In the genomic region with DNA sequence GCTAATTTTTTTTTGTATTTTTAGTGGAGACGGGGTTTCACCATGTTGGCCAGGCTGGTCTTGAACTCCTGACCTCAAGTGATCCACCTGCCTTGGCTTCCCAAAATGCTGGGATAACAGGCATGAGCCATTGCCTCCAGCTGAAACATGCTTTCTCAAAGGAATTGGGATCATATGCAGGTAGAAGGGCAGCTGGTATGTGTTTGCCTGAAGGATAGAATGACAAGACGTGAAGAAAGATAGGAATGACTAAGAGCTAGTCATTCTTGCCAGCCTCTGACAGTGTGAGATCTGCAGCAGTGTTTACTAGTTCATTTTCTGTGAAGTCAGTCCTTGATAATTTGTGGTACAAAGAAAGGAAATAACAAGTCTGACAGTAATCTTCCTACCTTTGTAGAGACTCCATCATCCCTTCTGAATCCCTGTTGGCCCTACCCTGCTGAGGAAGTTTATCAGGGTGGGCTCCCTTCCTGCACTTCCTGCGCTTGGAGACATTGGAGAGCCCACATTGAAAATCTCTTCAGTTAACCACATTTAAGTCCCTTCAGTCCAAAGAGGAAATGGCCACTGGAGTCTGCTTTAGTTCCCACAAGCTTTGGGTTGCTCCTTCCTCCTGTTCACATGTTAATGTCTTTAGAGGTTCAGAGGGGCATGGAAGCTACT, we compare ENCODE assay signal across 8 cellular contexts. TPM values are rescaled to one million over a fixed set of nuclear protein-coding genes. Genes with fewer than 3 reads are reported as not detected.
DNase-seq lines count a peak whose midpoint lies in the region; ATAC-seq and TF ChIP-seq lines count a peak whose summit lies in the region.

No MANE protein-coding gene starts in this region.

- H3K4me1 Mint-ChIP-seq in activated naive CD4-positive, alpha-beta T cell treated with anti-CD3 and anti-CD28 coated beads, Interleukin-2, amount 50 U/mL, for 24 hours: peaks cover 61% of the 10 kb centered on the region

- H3K36me3 ChIP-seq in thoracic aorta: peaks cover 12% of the 10 kb centered on the region

- H3K27ac Mint-ChIP-seq in activated naive CD4-positive, alpha-beta T cell treated with anti-CD3 and anti-CD28 coated beads, Interleukin-2, amount 50 U/mL, for 24 hours: peak overlapping the region; percentile 96

- H3K9me3 ChIP-seq in right cardiac atrium (ENCODE audit: control insufficient read depth, low read length) (no peaks in the 10 kb centered on the region), thoracic aorta (no peaks in the 10 kb centered on the region)

- peak; percentile 50 to 81 for ATAC-seq in right cardiac atrium
- ATAC-seq in thoracic aorta (ENCODE audit: insufficient number of reproducible peaks, low FRiP score, low read depth): no peak
- no peak for ATAC-seq in GM21576 (IDR thresholded peaks at IDR 0.05; ENCODE audit: unreplicated experiment)

- peak overlapping the region; percentile 91 for H3K4me3 Mint-ChIP-seq in activated naive CD4-positive, alpha-beta T cell treated with anti-CD3 and anti-CD28 coated beads, Interleukin-2, amount 50 U/mL, for 24 hours

- H3K27ac ChIP-seq in right cardiac atrium (ENCODE audit: low read length) (peak overlapping the region; percentile 91), thoracic aorta (peak overlapping the region in 1 of 2 donors; percentile 62)

- no peak overlapping the region for H3K4me3 ChIP-seq in right cardiac atrium (ENCODE audit: low read length)
- peak overlapping the region; percentile 22 for H3K4me3 ChIP-seq in thoracic aorta

- H3K36me3 Mint-ChIP-seq in activated naive CD4-positive, alpha-beta T cell treated with anti-CD3 and anti-CD28 coated beads, Interleukin-2, amount 50 U/mL, for 24 hours: peaks cover 40% of the 10 kb centered on the region

- no peaks in the 10 kb centered on the region for H3K9me3 Mint-ChIP-seq in activated naive CD4-positive, alpha-beta T cell treated with anti-CD3 and anti-CD28 coated beads, Interleukin-2, amount 50 U/mL, for 24 hours

- H3K4me1 ChIP-seq in right cardiac atrium (ENCODE audit: control insufficient read depth, insufficient read depth, low read length) (peaks cover 32% of the 10 kb centered on the region), thoracic aorta (ENCODE audit: control insufficient read depth in 1 of 2, low read depth in 2 of 2) (peaks cover 63 to 74% of the 10 kb centered on the region in 2 donors)

- no peaks in the 10 kb centered on the region for H3K27me3 Mint-ChIP-seq in activated naive CD4-positive, alpha-beta T cell treated with anti-CD3 and anti-CD28 coated beads, Interleukin-2, amount 50 U/mL, for 24 hours

- 49% methylated on average over 3 of the region's 3 CpGs for WGBS in right cardiac atrium

- no peak for TF ChIP-seq CTCF in thoracic aorta (IDR thresholded peaks at IDR 0.05)

- H3K27me3 ChIP-seq in right cardiac atrium (ENCODE audit: control insufficient read depth, insufficient read depth): no peaks in the 10 kb centered on the region
- H3K27me3 ChIP-seq in thoracic aorta (replicated peaks; ENCODE audit: insufficient read depth): no peaks in the 10 kb centered on the region

- in situ Hi-C loops in KBM-7 (cut with MboI; ENCODE audit: low pct_unique_long_range_greater_than_20kb, low sequenced_read_pairs): no loop called here

- intact Hi-C loops in right cardiac atrium (cut with DNase I): no loop called here

- DNase-seq in Daoy (ENCODE audit: low read depth) (peak; percentile 83), KBM-7 (peak; percentile 32), right cardiac atrium (peak in 2 of 3 donors; percentile 23 to 66), thoracic aorta (ENCODE audit: low spot score) (no peak), SW480 (ENCODE audit: low spot score) (no peak), NK-92 (lab: John Stamatoyannopoulos, UW; ENCODE audit: unreplicated experiment) (no peak)

RNA-seq across cellular contexts. Expression of gene CFLAR, which starts 14.7 kb away (rescaled TPM):
- total RNA-seq in Daoy (2014; rRNA removed; shearing (Covaris generic)): 25.1 and 26.3 TPM in 2 replicates
- total RNA-seq in right cardiac atrium (100 to 1,000 TPM; 232 to 310 (median 267) TPM), thoracic aorta (100 to 1,000 TPM; 165 to 315 TPM)
- 134 TPM for polyA plus RNA-seq in right cardiac atrium

RNA-seq across cellular contexts. Expression of gene CASP10, which starts 52.3 kb away (rescaled TPM):
- 2.3 and 2.9 TPM in 2 replicates for total RNA-seq in Daoy (2014; rRNA removed; shearing (Covaris generic))
- total RNA-seq in right cardiac atrium: 1 to 10 TPM; 5.3 to 6.8 (median 5.8) TPM
- 3.6 TPM for polyA plus RNA-seq in right cardiac atrium
- 10 to 100 TPM; 10.3 to 12.3 TPM for total RNA-seq in thoracic aorta

RNA-seq across cellular contexts. Expression of gene NDUFB3, which starts 58.9 kb away (rescaled TPM):
- total RNA-seq in Daoy (2014; rRNA removed; shearing (Covaris generic)): 180 and 303 TPM in 2 replicates
- total RNA-seq in right cardiac atrium (100 to 1,000 TPM; 296 to 384 (median 313) TPM), thoracic aorta (10 to 100 TPM; 28.1 to 32.1 TPM)
- polyA plus RNA-seq in right cardiac atrium: 503 TPM

RNA-seq across cellular contexts. Expression of gene HYCC2, which starts 59.2 kb away (rescaled TPM):
- 4.5 and 12.3 TPM in 2 replicates for total RNA-seq in Daoy (2014; rRNA removed; shearing (Covaris generic))
- total RNA-seq in right cardiac atrium (10 to 100 TPM in 3 of 4 donors, 1 to 10 TPM in 1; 9.7 to 17.2 (median 13.4) TPM), thoracic aorta (10 to 100 TPM; 15.3 to 25.0 TPM)
- 3.1 TPM for polyA plus RNA-seq in right cardiac atrium

Comparison
In these comparisons a context has a peak if more than half of its experiments do, and no peak if none do; other contexts are left out.
1. DNase-seq: peak in Daoy (single experiment), KBM-7 (single experiment) and right cardiac atrium (2 of 3); none in thoracic aorta (single experiment), SW480 (single experiment) and NK-92 (single experiment).
2. ATAC-seq: peak in right cardiac atrium (2 of 2); none in thoracic aorta (single experiment) and GM21576 (single experiment).